ENCODE assay signal across 1 cellular context in the genomic region with DNA sequence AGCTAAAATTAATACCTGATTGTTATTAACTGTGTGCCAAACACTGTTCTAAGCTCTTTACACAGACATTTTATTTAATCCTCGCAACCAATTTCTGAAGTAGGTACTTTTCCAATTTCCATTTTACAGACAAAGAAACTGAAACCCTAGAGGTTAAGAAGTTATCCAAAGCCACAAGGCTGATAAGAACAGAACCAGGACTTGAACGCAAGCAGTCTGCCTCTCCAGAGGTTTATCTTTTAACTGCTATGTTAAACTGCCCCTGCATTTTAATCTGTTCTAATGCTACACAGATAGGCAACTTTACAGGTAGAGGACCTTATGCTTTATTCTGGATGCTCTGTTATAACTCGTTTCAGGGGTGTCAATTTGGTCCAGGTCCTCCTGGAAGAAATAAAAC.
TF ChIP-seq lines count a peak whose summit lies in the region.

No MANE protein-coding gene starts in this region.

TF ChIP-seq in K562, 482 proteins besides CTCF, POLR2A, EP300 and RAD21 (continued from another document):
- TF ChIP-seq, protein P1, sequence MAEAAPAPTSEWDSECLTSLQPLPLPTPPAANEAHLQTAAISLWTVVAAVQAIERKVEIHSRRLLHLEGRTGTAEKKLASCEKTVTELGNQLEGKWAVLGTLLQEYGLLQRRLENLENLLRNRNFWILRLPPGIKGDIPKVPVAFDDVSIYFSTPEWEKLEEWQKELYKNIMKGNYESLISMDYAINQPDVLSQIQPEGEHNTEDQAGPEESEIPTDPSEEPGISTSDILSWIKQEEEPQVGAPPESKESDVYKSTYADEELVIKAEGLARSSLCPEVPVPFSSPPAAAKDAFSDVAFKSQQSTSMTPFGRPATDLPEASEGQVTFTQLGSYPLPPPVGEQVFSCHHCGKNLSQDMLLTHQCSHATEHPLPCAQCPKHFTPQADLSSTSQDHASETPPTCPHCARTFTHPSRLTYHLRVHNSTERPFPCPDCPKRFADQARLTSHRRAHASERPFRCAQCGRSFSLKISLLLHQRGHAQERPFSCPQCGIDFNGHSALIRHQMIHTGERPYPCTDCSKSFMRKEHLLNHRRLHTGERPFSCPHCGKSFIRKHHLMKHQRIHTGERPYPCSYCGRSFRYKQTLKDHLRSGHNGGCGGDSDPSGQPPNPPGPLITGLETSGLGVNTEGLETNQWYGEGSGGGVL (CRISPR knock-in tag; IDR thresholded peaks at IDR 0.05): no peak
- TF ChIP-seq NR2C1 (IDR thresholded peaks at IDR 0.05) (no peak), NR2C1 (tag; IDR thresholded peaks at IDR 0.05) (peak; percentile 30; the same call in 1 of the 2 replicates), NCOA4 (IDR thresholded peaks at IDR 0.05; ENCODE audit: partially characterized antibody) (no peak), NR2C2 (CRISPR knock-in tag; IDR thresholded peaks at IDR 0.05) (no peak), NR2C2 (tag; IDR thresholded peaks at IDR 0.05) (0 out of 2 replicates have a peak, but pooled peaks have one; percentile 35), KLF6 (CRISPR knock-in tag; IDR thresholded peaks at IDR 0.05; ENCODE audit: borderline replicate concordance) (no peak), ZNF431 (CRISPR knock-in tag; IDR thresholded peaks at IDR 0.05) (no peak), ESRRA (IDR thresholded peaks at IDR 0.05; ENCODE audit: borderline replicate concordance, low read depth) (peak; percentile 61), DDX20 (tag; IDR thresholded peaks at IDR 0.05; ENCODE audit: low read depth) (no peak)
- TF ChIP-seq, protein P2, sequence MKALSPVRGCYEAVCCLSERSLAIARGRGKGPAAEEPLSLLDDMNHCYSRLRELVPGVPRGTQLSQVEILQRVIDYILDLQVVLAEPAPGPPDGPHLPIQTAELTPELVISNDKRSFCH (CRISPR knock-in tag; IDR thresholded peaks at IDR 0.05): no peak
- TF ChIP-seq, protein P2 (tag; IDR thresholded peaks at IDR 0.05): no peak
